Comparison of ENCODE assay signal across 7 cellular contexts in the genomic region with DNA sequence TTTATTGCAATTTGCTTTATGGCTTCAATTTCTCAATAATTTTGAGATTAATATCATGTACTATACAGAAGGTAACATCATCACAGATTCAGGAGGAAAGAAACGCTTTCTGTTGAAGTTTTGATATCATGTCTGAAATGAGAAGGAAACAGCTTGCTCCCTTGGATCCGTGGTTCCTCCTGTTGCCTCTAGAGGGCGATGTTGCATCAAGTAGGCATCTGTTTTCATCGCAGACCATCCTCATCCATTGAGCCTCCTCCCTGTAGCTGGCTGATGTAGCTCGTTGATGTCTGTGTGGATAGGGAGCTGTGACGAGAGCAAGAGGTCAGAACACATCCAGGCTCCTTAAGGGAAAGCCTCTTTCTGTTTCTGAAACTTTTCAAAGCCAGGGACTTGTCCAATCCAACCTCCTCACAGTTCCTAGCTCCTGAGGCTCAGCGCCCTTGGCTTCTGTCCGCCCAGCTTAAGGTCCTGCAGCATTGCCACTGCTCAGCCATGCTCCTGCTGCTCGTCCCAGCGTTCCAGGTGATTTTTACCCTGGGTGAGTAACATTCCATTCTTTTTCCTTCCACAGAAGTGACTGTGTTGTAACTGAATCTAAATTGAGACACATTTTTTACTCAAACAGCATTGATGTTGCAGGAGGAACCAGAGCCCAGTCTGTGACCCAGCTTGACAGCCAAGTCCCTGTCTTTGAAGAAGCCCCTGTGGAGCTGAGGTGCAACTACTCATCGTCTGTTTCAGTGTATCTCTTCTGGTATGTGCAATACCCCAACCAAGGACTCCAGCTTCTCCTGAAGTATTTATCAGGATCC.
A peak's percentile ranks its signal among the peaks of the same experiment; 100 is the strongest.
DNase-seq lines count a peak whose midpoint lies in the region; ATAC-seq, FAIRE-seq and TF ChIP-seq lines count a peak whose summit lies in the region.

No MANE protein-coding gene starts in this region.

- H4K20me1 ChIP-seq in astrocyte (ENCODE audit: insufficient read depth, low read length) = no peaks in the 10 kb centered on the region

- H3K27ac ChIP-seq in astrocyte (ENCODE audit: low read depth, low read length) = no peak overlapping the region
- H3K27ac ChIP-seq in kidney (ENCODE audit: low read depth in 2 of 2, low read length in 2 of 2) = no peak overlapping the region

- H3K4me3 Mint-ChIP-seq in T-helper 1 cell treated with Interleukin-12 subunit alpha and Interleukin-12 subunit beta and Interleukin-4 antibody, amounts not matched to agents 30 μg/mL and 1 μg/mL, for 36 hours = peak overlapping the region; percentile 60
- H3K4me3 Mint-ChIP-seq in astrocyte (ENCODE audit: unreplicated experiment) = no peak overlapping the region
- no peak overlapping the region for H3K4me3 Mint-ChIP-seq in stimulated activated naive B cell treated with anti-CD40 and anti-IgM and Interleukin-4, amounts not matched to agents 10 μg/mL and 1 μg/mL and 100 μg/mL, for 72 hours

- H3K4me3 ChIP-seq in astrocyte (ENCODE audit: insufficient read depth, low read depth, low read length) (no peak overlapping the region), kidney (ENCODE audit: low read length in 2 of 2) (no peak overlapping the region)

- peaks cover 16% of the 10 kb centered on the region for H3K4me1 Mint-ChIP-seq in T-helper 1 cell treated with Interleukin-12 subunit alpha and Interleukin-12 subunit beta and Interleukin-4 antibody, amounts not matched to agents 30 μg/mL and 1 μg/mL, for 36 hours (ENCODE audit: low read depth)
- no peaks in the 10 kb centered on the region for H3K4me1 Mint-ChIP-seq in astrocyte (ENCODE audit: low read depth, unreplicated experiment)
- peaks cover 2 to 8% of the 10 kb centered on the region in 2 donors for H3K4me1 Mint-ChIP-seq in stimulated activated naive B cell treated with anti-CD40 and anti-IgM and Interleukin-4, amounts not matched to agents 10 μg/mL and 1 μg/mL and 100 μg/mL, for 72 hours

- DNase-seq in GM03348 (ENCODE audit: low spot score) = peak; percentile 43
- no peak for DNase-seq in astrocyte (ENCODE audit: low read depth)
- no peak for DNase-seq in kidney
- peak; percentile 2 for DNase-seq in stimulated activated naive B cell treated with anti-CD40 and anti-IgM and Interleukin-4, amounts not matched to agents 10 μg/mL and 1 μg/mL and 100 μg/mL, for 72 hours
- no peak for DNase-seq in NCI-H774 (lab: John Stamatoyannopoulos, UW)

- no peaks in the 10 kb centered on the region for H3K36me3 ChIP-seq in astrocyte (ENCODE audit: insufficient read depth, low read length)
- no peaks in the 10 kb centered on the region for H3K36me3 ChIP-seq in kidney (ENCODE audit: control insufficient read depth in 1 of 2, insufficient read depth in 2 of 2, low read length in 2 of 2)

- no peak for FAIRE-seq in astrocyte (lab: Jason Lieb, UNC)
- no peak for FAIRE-seq in kidney (lab: Jason Lieb, UNC)

- no peaks in the 10 kb centered on the region for H3K79me2 ChIP-seq in astrocyte (ENCODE audit: insufficient read depth, low read length)

- H3K36me3 Mint-ChIP-seq in T-helper 1 cell treated with Interleukin-12 subunit alpha and Interleukin-12 subunit beta and Interleukin-4 antibody, amounts not matched to agents 30 μg/mL and 1 μg/mL, for 36 hours (ENCODE audit: low read depth) = no peaks in the 10 kb centered on the region
- no peaks in the 10 kb centered on the region for H3K36me3 Mint-ChIP-seq in astrocyte (ENCODE audit: low read depth, unreplicated experiment)
- H3K36me3 Mint-ChIP-seq in stimulated activated naive B cell treated with anti-CD40 and anti-IgM and Interleukin-4, amounts not matched to agents 10 μg/mL and 1 μg/mL and 100 μg/mL, for 72 hours = no peaks in the 10 kb centered on the region

- H3K9me3 ChIP-seq in astrocyte (ENCODE audit: insufficient read depth, low read depth, low read length) = no peaks in the 10 kb centered on the region
- no peaks in the 10 kb centered on the region for H3K9me3 ChIP-seq in kidney (ENCODE audit: control insufficient read depth in 1 of 2, low read length in 2 of 2)

- H2AFZ ChIP-seq in astrocyte (ENCODE audit: low read depth, low read length) = no peak overlapping the region

- no peak overlapping the region for H3K9ac ChIP-seq in astrocyte (ENCODE audit: low read length)
- H3K9ac ChIP-seq in kidney (ENCODE audit: low read length in 2 of 2) = no peak overlapping the region

- no peaks in the 10 kb centered on the region for H3K4me1 ChIP-seq in astrocyte (ENCODE audit: insufficient read depth, low read length)
- no peaks in the 10 kb centered on the region for H3K4me1 ChIP-seq in kidney (ENCODE audit: control insufficient read depth in 1 of 2, insufficient read depth in 1 of 2, low read depth in 1 of 2, low read length in 2 of 2)

- H3K27me3 ChIP-seq in astrocyte (ENCODE audit: insufficient read depth, low read length) = no peaks in the 10 kb centered on the region

- H3K27ac Mint-ChIP-seq in T-helper 1 cell treated with Interleukin-12 subunit alpha and Interleukin-12 subunit beta and Interleukin-4 antibody, amounts not matched to agents 30 μg/mL and 1 μg/mL, for 36 hours = peak overlapping the region; percentile 55
- no peak overlapping the region for H3K27ac Mint-ChIP-seq in astrocyte (ENCODE audit: unreplicated experiment)
- no peak overlapping the region for H3K27ac Mint-ChIP-seq in stimulated activated naive B cell treated with anti-CD40 and anti-IgM and Interleukin-4, amounts not matched to agents 10 μg/mL and 1 μg/mL and 100 μg/mL, for 72 hours

- peak; percentile 63 for ATAC-seq in HG03025 (IDR thresholded peaks at IDR 0.05; ENCODE audit: low FRiP score, unreplicated experiment)
- peak; percentile 44 to 60 for ATAC-seq in stimulated activated naive B cell treated with anti-CD40 and anti-IgM and Interleukin-4, amounts not matched to agents 10 μg/mL and 1 μg/mL and 100 μg/mL, for 72 hours (replicated peaks)

- TF ChIP-seq CTCF in astrocyte (IDR thresholded peaks at IDR 0.05; ENCODE audit: insufficient read depth, low read depth, low read length) (peak; percentile 51), kidney (IDR thresholded peaks at IDR 0.05; ENCODE audit: borderline replicate concordance, extremely low read depth, insufficient read depth) (peak; percentile 56)

- H3K9me3 Mint-ChIP-seq in T-helper 1 cell treated with Interleukin-12 subunit alpha and Interleukin-12 subunit beta and Interleukin-4 antibody, amounts not matched to agents 30 μg/mL and 1 μg/mL, for 36 hours = no peaks in the 10 kb centered on the region
- peaks cover 2% of the 10 kb centered on the region for H3K9me3 Mint-ChIP-seq in astrocyte (ENCODE audit: unreplicated experiment)
- peaks cover 0 to 2% of the 10 kb centered on the region in 2 donors for H3K9me3 Mint-ChIP-seq in stimulated activated naive B cell treated with anti-CD40 and anti-IgM and Interleukin-4, amounts not matched to agents 10 μg/mL and 1 μg/mL and 100 μg/mL, for 72 hours

- no peak overlapping the region for H3K4me2 ChIP-seq in astrocyte (ENCODE audit: low read length)

- H3K27me3 Mint-ChIP-seq in T-helper 1 cell treated with Interleukin-12 subunit alpha and Interleukin-12 subunit beta and Interleukin-4 antibody, amounts not matched to agents 30 μg/mL and 1 μg/mL, for 36 hours (ENCODE audit: low read depth) = peaks cover 32% of the 10 kb centered on the region
- peaks cover 16% of the 10 kb centered on the region for H3K27me3 Mint-ChIP-seq in astrocyte (ENCODE audit: low read depth, unreplicated experiment)
- peaks cover 34 to 43% of the 10 kb centered on the region in 2 donors for H3K27me3 Mint-ChIP-seq in stimulated activated naive B cell treated with anti-CD40 and anti-IgM and Interleukin-4, amounts not matched to agents 10 μg/mL and 1 μg/mL and 100 μg/mL, for 72 hours

- intact Hi-C loops in kidney (cut with DNase I) = no loop called here

Comparison
In these comparisons a context has a peak if more than half of its experiments do, and no peak if none do; other contexts are left out.
1. DNase-seq: peak in GM03348 (single experiment) and stimulated activated naive B cell treated with anti-CD40 and anti-IgM and Interleukin-4, amounts not matched to agents 10 μg/mL and 1 μg/mL and 100 μg/mL, for 72 hours (single experiment); none in astrocyte (single experiment), kidney (single experiment) and NCI-H774 (single experiment).